Comparison of ENCODE assay signal across 20 cellular contexts in the genomic region with DNA sequence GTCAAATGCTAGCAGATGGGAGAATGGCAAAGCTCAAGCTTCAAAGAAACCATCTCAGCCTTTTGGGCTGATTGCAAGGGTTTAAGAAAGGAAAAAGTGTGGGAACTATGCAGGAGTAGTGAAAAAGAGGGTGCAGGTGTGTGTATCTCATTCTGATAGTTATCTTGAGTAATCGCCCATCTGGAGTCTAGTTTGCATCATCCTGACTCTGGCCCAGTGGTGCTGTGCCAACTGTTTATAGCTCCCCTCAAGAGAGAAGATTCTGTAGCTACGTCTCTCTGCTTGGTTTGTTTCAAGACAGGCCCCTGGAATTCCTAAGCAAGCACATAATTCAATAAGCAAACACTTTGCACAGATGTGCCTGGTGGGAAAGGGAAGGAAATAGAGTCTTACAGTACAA.
DNase-seq lines count a peak whose midpoint lies in the region; ATAC-seq and TF ChIP-seq lines count a peak whose summit lies in the region.
"Had no signal": no experiment of that assay in that cellular context is flagged by ENCODE, and none has a peak within 500 bp of the region (broad histone marks: within the 10 kb centered on the region; RNA-seq: fewer than 3 reads in every experiment).

No MANE protein-coding gene starts in this region.

- no peak overlapping the region for H3K4me3 ChIP-seq in neural progenitor cell
- H3K4me3 ChIP-seq: BLaER1, HAP-1 had no signal

- H3K4me3 Mint-ChIP-seq in neural progenitor cell: no peak overlapping the region
- H3K4me3 Mint-ChIP-seq in activated naive CD8-positive, alpha-beta T cell treated with anti-CD3 and anti-CD28 coated beads, Interleukin-2, amount 50 U/mL, for 24 hours: no peak overlapping the region
- H3K4me3 Mint-ChIP-seq: B cell; CD4-positive, CD25-positive, alpha-beta regulatory T cell; CD8-positive, alpha-beta T cell; HFFc6 had no signal

- no peaks in the 10 kb centered on the region for H3K27me3 ChIP-seq in neural progenitor cell
- H3K27me3 ChIP-seq: BLaER1 had no signal

- no peaks in the 10 kb centered on the region for H3K79me2 ChIP-seq in neural progenitor cell (ENCODE audit: low read depth)

- H3K27ac ChIP-seq in neural progenitor cell: no peak overlapping the region
- H3K27ac ChIP-seq: 22Rv1, BLaER1, C4-2B had no signal

- peaks cover 27% of the 10 kb centered on the region for H3K4me1 Mint-ChIP-seq in neural progenitor cell
- H3K4me1 Mint-ChIP-seq in activated naive CD8-positive, alpha-beta T cell treated with anti-CD3 and anti-CD28 coated beads, Interleukin-2, amount 50 U/mL, for 24 hours: no peaks in the 10 kb centered on the region
- H3K4me1 Mint-ChIP-seq: B cell; CD4-positive, CD25-positive, alpha-beta regulatory T cell had no signal

- peaks cover 17% of the 10 kb centered on the region for H3K4me1 ChIP-seq in neural progenitor cell
- H3K4me1 ChIP-seq: BLaER1, Caco-2, HAP-1 had no signal

- TF ChIP-seq CTCF in neural progenitor cell (IDR thresholded peaks at IDR 0.05): no peak

- no peaks in the 10 kb centered on the region for H3K36me3 ChIP-seq in neural progenitor cell
- H3K36me3 ChIP-seq: BLaER1, HAP-1 had no signal

- H3K4me2 ChIP-seq in neural progenitor cell: no peak overlapping the region
- H3K4me2 ChIP-seq: BLaER1 had no signal

- ATAC-seq in activated naive CD8-positive, alpha-beta T cell treated with anti-CD3 and anti-CD28 coated beads, Interleukin-2, amount 50 U/mL, for 24 hours: no peak
- no peak for ATAC-seq in HG03280 (IDR thresholded peaks at IDR 0.05; ENCODE audit: unreplicated experiment)
- ATAC-seq: CD8-positive, alpha-beta T cell had no signal

- H3K27ac Mint-ChIP-seq in neural progenitor cell: peak overlapping the region; percentile 65
- no peak overlapping the region for H3K27ac Mint-ChIP-seq in activated naive CD8-positive, alpha-beta T cell treated with anti-CD3 and anti-CD28 coated beads, Interleukin-2, amount 50 U/mL, for 24 hours
- H3K27ac Mint-ChIP-seq: B cell; CD4-positive, CD25-positive, alpha-beta regulatory T cell; CD8-positive, alpha-beta T cell; HFFc6 had no signal

- H4K20me1 ChIP-seq in neural progenitor cell (ENCODE audit: low read depth): no peaks in the 10 kb centered on the region
- H4K20me1 ChIP-seq: BLaER1 had no signal

- DNase-seq in DMS 273 (lab: John Stamatoyannopoulos, UW; ENCODE audit: unreplicated experiment) (peak; percentile 59), DMS 273 treated with DMSO at 0.1 percent for 48 hours (lab: John Stamatoyannopoulos, UW) (no peak), NCI-H2171 treated with DMSO at 0.1 percent for 48 hours (lab: John Stamatoyannopoulos, UW) (peak; percentile 30), NCI-H2171 (lab: John Stamatoyannopoulos, UW) (no peak), NCI-H69 (lab: John Stamatoyannopoulos, UW) (peak; percentile 10), neural progenitor cell (ENCODE audit: low spot score) (no peak)
- DNase-seq in activated naive CD8-positive, alpha-beta T cell treated with anti-CD3 and anti-CD28 coated beads, Interleukin-2, amount 50 U/mL, for 24 hours: no peak
- DNase-seq: Caco-2; CD4-positive, CD25-positive, alpha-beta regulatory T cell; CD8-positive, alpha-beta T cell; DMS53; GF-D8; GOT3; HFFc6 had no signal

- no peaks in the 10 kb centered on the region for H3K36me3 Mint-ChIP-seq in neural progenitor cell
- no peaks in the 10 kb centered on the region for H3K36me3 Mint-ChIP-seq in activated naive CD8-positive, alpha-beta T cell treated with anti-CD3 and anti-CD28 coated beads, Interleukin-2, amount 50 U/mL, for 24 hours (ENCODE audit: low read depth)
- H3K36me3 Mint-ChIP-seq: CD4-positive, CD25-positive, alpha-beta regulatory T cell; CD8-positive, alpha-beta T cell had no signal

- peaks cover 2% of the 10 kb centered on the region for H3K27me3 Mint-ChIP-seq in neural progenitor cell (ENCODE audit: insufficient read depth, low read depth)
- peaks cover 2% of the 10 kb centered on the region for H3K27me3 Mint-ChIP-seq in activated naive CD8-positive, alpha-beta T cell treated with anti-CD3 and anti-CD28 coated beads, Interleukin-2, amount 50 U/mL, for 24 hours
- H3K27me3 Mint-ChIP-seq: CD4-positive, CD25-positive, alpha-beta regulatory T cell had no signal

- H3K9me3 Mint-ChIP-seq in neural progenitor cell: peaks cover 2% of the 10 kb centered on the region
- H3K9me3 Mint-ChIP-seq in activated naive CD8-positive, alpha-beta T cell treated with anti-CD3 and anti-CD28 coated beads, Interleukin-2, amount 50 U/mL, for 24 hours: peaks cover 4% of the 10 kb centered on the region
- H3K9me3 Mint-ChIP-seq: HFFc6 had no signal

- H3F3A ChIP-seq in neural progenitor cell (ENCODE audit: low read depth): peaks cover 9% of the 10 kb centered on the region

- H3K9me3 ChIP-seq in neural progenitor cell (ENCODE audit: low read depth): no peaks in the 10 kb centered on the region
- H3K9me3 ChIP-seq: BLaER1, Caco-2, HAP-1 had no signal

- no peak overlapping the region for H2AFZ ChIP-seq in neural progenitor cell (replicated peaks)

- H3K9ac ChIP-seq in neural progenitor cell: no peak overlapping the region
- H3K9ac ChIP-seq: BLaER1 had no signal

Comparison
In these comparisons a context has a peak if more than half of its experiments do, and no peak if none do; other contexts are left out.
1. DNase-seq: peak in DMS 273 (single experiment), NCI-H2171 treated with DMSO at 0.1 percent for 48 hours (single experiment) and NCI-H69 (single experiment); none in DMS 273 treated with DMSO at 0.1 percent for 48 hours (single experiment), NCI-H2171 (single experiment), neural progenitor cell (single experiment) and activated naive CD8-positive, alpha-beta T cell treated with anti-CD3 and anti-CD28 coated beads, Interleukin-2, amount 50 U/mL, for 24 hours (single experiment).